Comparison of ENCODE assay signal across 9 cellular contexts in the genomic region with DNA sequence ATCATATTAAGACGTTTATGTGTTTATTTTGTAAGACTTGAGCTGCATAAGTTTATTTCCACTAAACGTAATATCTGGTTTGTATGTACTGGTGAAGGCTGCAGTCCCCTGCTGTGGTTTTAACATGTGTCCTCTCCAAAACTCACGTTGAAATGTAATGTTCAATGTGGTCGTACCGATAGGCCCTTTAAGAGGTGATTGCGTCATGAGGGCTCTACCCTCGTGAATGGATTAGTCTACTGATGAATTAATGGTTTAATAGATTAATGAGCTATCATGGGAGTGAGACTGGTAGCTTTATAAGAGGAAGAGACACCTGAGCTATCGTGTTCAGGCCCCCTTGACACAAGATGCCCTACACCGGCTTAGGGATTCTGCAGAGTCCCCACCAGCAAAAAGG. TPM values are rescaled to one million over a fixed set of nuclear protein-coding genes. Genes with fewer than 3 reads are reported as not detected.
"Had no signal": no experiment of that assay in that cellular context is flagged by ENCODE, and none has a peak within 500 bp of the region (broad histone marks: within the 10 kb centered on the region; RNA-seq: fewer than 3 reads in every experiment).

No MANE protein-coding gene starts in this region.

- H2AFZ ChIP-seq: GM23338 had no signal

- H3K9me3 ChIP-seq: HAP-1 had no signal

- H3K4me2 ChIP-seq: GM23338 had no signal

- ATAC-seq: GM23338, HCT116, K562 had no signal

- H3K4me3 ChIP-seq: GM23338, HAP-1, K562 had no signal

- H3K36me3 ChIP-seq: HAP-1 had no signal

- FAIRE-seq: K562 had no signal

- DNase-seq: H7, HFFc6, KG1 had no signal

- H3K27ac ChIP-seq: HL-60 had no signal

RNA-seq across cellular contexts. Expression of a gene that starts 14.9 kb away (rescaled TPM):
- total RNA-seq: K562 had no signal
- polyA plus RNA-seq: IgD-negative memory B cell had no signal
